Comparison of ENCODE assay signal across 8 cellular contexts in the genomic region with DNA sequence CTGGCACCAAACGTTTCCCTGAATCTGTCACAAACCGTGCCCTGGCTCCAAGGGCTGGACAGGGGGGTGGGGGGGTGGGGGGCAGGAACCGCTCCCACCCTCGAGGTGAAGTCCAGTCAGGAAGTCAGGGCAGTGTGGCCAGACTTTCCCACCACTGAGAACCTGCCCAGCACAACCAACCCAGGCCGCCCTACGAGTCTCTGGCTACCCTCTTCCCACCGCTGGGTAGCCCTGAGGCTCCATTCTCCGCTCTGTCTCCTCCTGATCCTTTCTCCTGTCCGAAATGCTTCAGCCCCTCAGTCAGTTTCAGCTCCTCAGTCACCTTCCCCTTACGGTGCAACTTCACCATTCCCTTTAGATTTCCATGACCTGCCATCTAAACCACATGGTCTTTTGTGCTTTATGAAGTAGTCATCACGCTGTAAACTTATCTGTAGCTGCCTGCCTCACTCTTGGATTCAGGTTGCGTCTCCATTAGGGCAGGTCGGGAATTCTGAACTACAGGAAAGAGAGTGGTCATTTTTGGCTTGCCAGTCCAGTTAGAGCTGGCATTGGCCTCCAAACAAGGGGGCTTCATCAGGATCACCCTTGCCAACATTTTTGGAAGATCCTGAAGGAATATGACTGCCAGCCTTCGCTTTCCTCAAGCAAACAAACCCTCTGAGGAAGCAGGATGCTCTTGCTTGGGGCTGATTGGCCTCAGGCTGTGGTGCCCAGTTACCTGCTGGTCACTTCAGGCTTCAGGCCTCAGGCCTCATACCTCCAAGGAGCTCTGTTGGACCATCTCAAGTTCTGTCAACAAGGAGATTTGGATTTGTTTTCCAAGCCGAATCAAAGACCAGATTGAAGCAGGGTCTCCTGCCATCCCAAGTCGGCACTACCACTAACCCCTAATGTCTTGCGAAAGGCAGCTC. TPM values are rescaled to one million over a fixed set of nuclear protein-coding genes. Genes with fewer than 3 reads are reported as not detected.
DNase-seq lines count a peak whose midpoint lies in the region; ATAC-seq, FAIRE-seq and TF ChIP-seq lines count a peak whose summit lies in the region.

No MANE protein-coding gene starts in this region.

- H3K9me3 ChIP-seq in A549 (no peaks in the 10 kb centered on the region), HUES48 (ENCODE audit: control insufficient read depth, insufficient read depth, low read length) (no peaks in the 10 kb centered on the region), mammary epithelial cell (replicated peaks; ENCODE audit: insufficient read depth, low read length) (no peaks in the 10 kb centered on the region), aorta (ENCODE audit: control insufficient read depth, low read length) (no peaks in the 10 kb centered on the region)

- POLR2A ChIA-PET in A549 (lab: Yijun Ruan, JAX), result interaction anchor here (0.7 to 0.8 kb wide), 2 partner anchors 15 to 51 kb away, joined by 4 read pairs; a partner anchor contains a TSS

- H3K9ac ChIP-seq in HUES48 (ENCODE audit: low read depth, low read length), result peak overlapping the region; percentile 84; the same call in 1 of the 2 replicates
- peak overlapping the region; percentile 92 for H3K9ac ChIP-seq in mammary epithelial cell (ENCODE audit: insufficient read depth, low read length)

- peaks cover 41% of the 10 kb centered on the region for H3K79me2 ChIP-seq in mammary epithelial cell (ENCODE audit: insufficient read depth, low read length)

- peak overlapping the region; percentile 96 for H2AFZ ChIP-seq in mammary epithelial cell (ENCODE audit: low read depth, low read length)

- no peaks in the 10 kb centered on the region for H3K27me3 Mint-ChIP-seq in mesothelial cell of epicardium (ENCODE audit: low read depth)

- H3K36me3 ChIP-seq in HUES48 (ENCODE audit: control insufficient read depth, insufficient read depth, low read length), result peaks cover 26% of the 10 kb centered on the region
- H3K36me3 ChIP-seq in mammary epithelial cell (ENCODE audit: insufficient read depth, low read length), result peaks cover 11% of the 10 kb centered on the region
- H3K36me3 ChIP-seq in aorta (ENCODE audit: control insufficient read depth in 1 of 2, insufficient read depth in 2 of 2, low read length in 1 of 2), result no peaks in the 10 kb centered on the region

- H3K4me2 ChIP-seq in A549, result peak overlapping the region; percentile 93
- peak overlapping the region; percentile 98 for H3K4me2 ChIP-seq in mammary epithelial cell (ENCODE audit: insufficient read depth, low read depth, low read length)

- no peaks in the 10 kb centered on the region for H3K9me3 Mint-ChIP-seq in mesothelial cell of epicardium

- peak overlapping the region; percentile 69 for H3K4me3 ChIP-seq in A549
- peak overlapping the region; percentile 100 for H3K4me3 ChIP-seq in HUES48 (ENCODE audit: low read depth, low read length)
- H3K4me3 ChIP-seq in mammary epithelial cell (replicated peaks in 1 of 3; ENCODE audit: insufficient read depth in 1 of 3, low read depth in 2 of 3, low read length in 3 of 3), result peak overlapping the region; percentile 67 to 88 (median 76)
- H3K4me3 ChIP-seq in aorta (ENCODE audit: low read length in 2 of 2), result peak overlapping the region; percentile 27 to 29

- dilution Hi-C loops in mammary epithelial cell (cut with HindIII; ENCODE audit: low sequenced_read_pairs), result no loop called here

- no peak for TF ChIP-seq EP300 in A549 (IDR thresholded peaks at IDR 0.05)

- BruUV-seq in mammary epithelial cell (replicated peaks; lab: Mats Ljungman, UMichigan), result TSS peak; percentile 62

- H3K27me3 ChIP-seq in HUES48 (ENCODE audit: control insufficient read depth, insufficient read depth, low read length) (no peaks in the 10 kb centered on the region), mammary epithelial cell (ENCODE audit: insufficient read depth, low read length) (no peaks in the 10 kb centered on the region), aorta (ENCODE audit: control insufficient read depth in 1 of 2, insufficient read depth in 2 of 2, low read length in 1 of 2) (no peaks in the 10 kb centered on the region)

- in situ Hi-C loops in mammary epithelial cell (cut with MboI; ENCODE audit: low sequenced_read_pairs in 2 of 2), result loop anchor here in 1 of 2 donors (10.0 kb wide), 1 partner anchor 198 kb away; a partner anchor contains a TSS

- H3K27ac ChIP-seq in A549 (peak overlapping the region; percentile 88 to 89), HUES48 (ENCODE audit: low read depth, low read length) (peak overlapping the region; percentile 93), mammary epithelial cell (ENCODE audit: insufficient read depth, low read depth, low read length) (peak overlapping the region; percentile 88), aorta (ENCODE audit: low read depth in 1 of 2, low read length in 2 of 2) (peak overlapping the region; percentile 20 to 79)

- WGBS in A549 (ENCODE audit: missing lambda C conversion rate), result 77% methylated on average over 17 of the region's 17 CpGs
- 76% methylated on average over 15 of the region's 17 CpGs for WGBS in mammary epithelial cell (ENCODE audit: low coverage, missing lambda C conversion rate)
- 71% methylated on average over 17 of the region's 17 CpGs for WGBS in aorta, 2 donors

- H3K4me1 ChIP-seq in A549 (peaks cover 34% of the 10 kb centered on the region), HUES48 (ENCODE audit: control insufficient read depth, insufficient read depth, low read length) (peaks cover 17% of the 10 kb centered on the region), mammary epithelial cell (ENCODE audit: insufficient read depth, low read length) (peaks cover 20% of the 10 kb centered on the region), aorta (ENCODE audit: control insufficient read depth in 1 of 2, insufficient read depth in 2 of 2, low read length in 2 of 2) (no peaks in the 10 kb centered on the region)

- FAIRE-seq in A549 (lab: Jason Lieb, UNC), result no peak

- H3K27ac Mint-ChIP-seq in mesothelial cell of epicardium, result peak overlapping the region; percentile 98

- ATAC-seq in A549 (peak; percentile 13 to 24; a peak in 3 of 6 replicates), aorta (ENCODE audit: low FRiP score) (peak; percentile 19), GM21515 (IDR thresholded peaks at IDR 0.05; ENCODE audit: unreplicated experiment) (no peak)

- DNase-seq in A549 (ENCODE audit: low read depth in 1 of 2, low spot score in 1 of 2), result no peak
- DNase-seq in mammary epithelial cell, result no peak
- no peak for DNase-seq in mesothelial cell of epicardium (ENCODE audit: low spot score in 2 of 2, unreplicated experiment in 2 of 2)
- DNase-seq in aorta, result no peak
- no peak for DNase-seq in DMS53 treated with DMSO at 0.1 percent for 48 hours (lab: John Stamatoyannopoulos, UW; ENCODE audit: unreplicated experiment)
- DNase-seq in amniotic stem cell (lab: John Stamatoyannopoulos, UW), result no peak

- no peak for TF ChIP-seq POLR2A in A549 (IDR thresholded peaks at IDR 0.05; ENCODE audit: low read length)

- peak overlapping the region; percentile 98 for H3K4me3 Mint-ChIP-seq in mesothelial cell of epicardium

- H4K20me1 ChIP-seq in mammary epithelial cell (ENCODE audit: insufficient read depth, low read length), result no peaks in the 10 kb centered on the region

- CTCF ChIA-PET in A549 (lab: Yijun Ruan, JAX), result interaction anchor here (0.6 to 3.3 kb wide), 10 partner anchors 8 to 455 kb away, joined by 3 to 18 read pairs (median 4); no protein-coding TSS in a partner anchor
- CTCF ChIA-PET in mammary epithelial cell (lab: Charles Lee; ENCODE audit: low non-redundant PET), result no interaction called here

- TF ChIP-seq CTCF in A549 (IDR thresholded peaks at IDR 0.05) (no peak), mammary epithelial cell (conservative IDR thresholded peaks at IDR 0.05 in 1 of 2, IDR thresholded peaks at IDR 0.05 in 1 of 2; ENCODE audit: extremely low read depth in 1 of 2, insufficient read depth in 1 of 2, low read depth in 1 of 2, low read length in 2 of 2) (no peak), mesothelial cell of epicardium (IDR thresholded peaks at IDR 0.05; ENCODE audit: unreplicated experiment) (no peak)

- TF ChIP-seq RAD21 in A549 (conservative IDR thresholded peaks at IDR 0.05 in 1 of 2, IDR thresholded peaks at IDR 0.05 in 1 of 2), result no peak

- intact Hi-C loops in mammary epithelial cell (cut with micrococcal nuclease), result loop anchor here (2.0 to 5.0 kb wide), 3 partner anchors 60 to 200 kb away; a partner anchor contains a TSS
- intact Hi-C loops in aorta (cut with DNase I), result loop anchor here (5.0 to 10.0 kb wide), 4 partner anchors 50 to 198 kb away; a partner anchor contains a TSS

- H3K4me1 Mint-ChIP-seq in mesothelial cell of epicardium, result peaks cover 29% of the 10 kb centered on the region

- peaks cover 10% of the 10 kb centered on the region for H3K36me3 Mint-ChIP-seq in mesothelial cell of epicardium

TF ChIP-seq in A549, 52 proteins besides CTCF, POLR2A, EP300 and RAD21 (continues in another document):
- TF ChIP-seq ZNF302 (CRISPR knock-in tag; IDR thresholded peaks at IDR 0.05) (no peak), PHF8 (IDR thresholded peaks at IDR 0.05; ENCODE audit: borderline replicate concordance, low read depth) (no peak), RFX5 (IDR thresholded peaks at IDR 0.05) (no peak)

RNA-seq across cellular contexts. Expression of a gene that starts 0.8 kb away (rescaled TPM):
- polyA plus RNA-seq in A549 (2011; rRNA removed) (56.5 and 73.6 TPM in 2 replicates), A549 (2017; fragmentation: RNase III; extraction: RNeasy Plus Mini Kit Qiagen cat#74134 plus additional on column Dnase treatment) (24.8 to 28.5 TPM (median 26.7 TPM) in 3 replicates), mammary epithelial cell (38.5 TPM), aorta (10 to 100 TPM; 10.2 to 14.5 TPM)
- 18.9 and 26.1 TPM in 2 replicates for polyA plus RNA-seq in A549 (2012; cell fraction: cytosol; rRNA removed)
- polyA plus RNA-seq in A549 (2012; cell fraction: nucleus; rRNA removed), result 8.9 and 18.9 TPM in 2 replicates
- polyA minus RNA-seq in A549 (2011; rRNA and poly(A)+ RNA removed), result 70.0 and 85.1 TPM in 2 replicates
- total RNA-seq in mammary epithelial cell (10 to 100 TPM; 30.6 to 31.7 TPM), mesothelial cell of epicardium (35.2 to 38.1 TPM (median 35.8 TPM) in 3 replicates), aorta (10 to 100 TPM; 20.6 to 35.2 TPM)
- 91.8 TPM for polyA minus RNA-seq in mammary epithelial cell

RNA-seq across cellular contexts. Expression of a gene that starts 51.6 kb away (rescaled TPM):
- polyA plus RNA-seq in A549 (2011; rRNA removed) (73.1 and 86.7 TPM in 2 replicates), A549 (2017; fragmentation: RNase III; extraction: RNeasy Plus Mini Kit Qiagen cat#74134 plus additional on column Dnase treatment) (33.5 to 40.1 TPM (median 38.5 TPM) in 3 replicates), mammary epithelial cell (56.3 TPM), aorta (10 to 100 TPM; 29.2 to 29.4 TPM)
- 23.7 and 31.6 TPM in 2 replicates for polyA plus RNA-seq in A549 (2012; cell fraction: cytosol; rRNA removed)
- polyA plus RNA-seq in A549 (2012; cell fraction: nucleus; rRNA removed), result 14.2 and 22.1 TPM in 2 replicates
- polyA minus RNA-seq in A549 (2011; rRNA and poly(A)+ RNA removed), result 73.0 and 84.8 TPM in 2 replicates
- total RNA-seq in mammary epithelial cell (10 to 100 TPM; 68.4 to 71.8 TPM), mesothelial cell of epicardium (37.0 to 40.1 TPM (median 38.0 TPM) in 3 replicates), aorta (10 to 100 TPM; 39.3 to 41.9 TPM)
- polyA minus RNA-seq in mammary epithelial cell, result 41.6 TPM

Comparison
In these comparisons a context has a peak if more than half of its experiments do, and no peak if none do; other contexts are left out.
1. H3K4me3 ChIP-seq: peak in every context shown above with its lines; median percentile 100 in HUES48; 76 in mammary epithelial cell; 69 in A549; 28 in aorta.